ENCODE assay signal across 21 cellular contexts in the genomic region with DNA sequence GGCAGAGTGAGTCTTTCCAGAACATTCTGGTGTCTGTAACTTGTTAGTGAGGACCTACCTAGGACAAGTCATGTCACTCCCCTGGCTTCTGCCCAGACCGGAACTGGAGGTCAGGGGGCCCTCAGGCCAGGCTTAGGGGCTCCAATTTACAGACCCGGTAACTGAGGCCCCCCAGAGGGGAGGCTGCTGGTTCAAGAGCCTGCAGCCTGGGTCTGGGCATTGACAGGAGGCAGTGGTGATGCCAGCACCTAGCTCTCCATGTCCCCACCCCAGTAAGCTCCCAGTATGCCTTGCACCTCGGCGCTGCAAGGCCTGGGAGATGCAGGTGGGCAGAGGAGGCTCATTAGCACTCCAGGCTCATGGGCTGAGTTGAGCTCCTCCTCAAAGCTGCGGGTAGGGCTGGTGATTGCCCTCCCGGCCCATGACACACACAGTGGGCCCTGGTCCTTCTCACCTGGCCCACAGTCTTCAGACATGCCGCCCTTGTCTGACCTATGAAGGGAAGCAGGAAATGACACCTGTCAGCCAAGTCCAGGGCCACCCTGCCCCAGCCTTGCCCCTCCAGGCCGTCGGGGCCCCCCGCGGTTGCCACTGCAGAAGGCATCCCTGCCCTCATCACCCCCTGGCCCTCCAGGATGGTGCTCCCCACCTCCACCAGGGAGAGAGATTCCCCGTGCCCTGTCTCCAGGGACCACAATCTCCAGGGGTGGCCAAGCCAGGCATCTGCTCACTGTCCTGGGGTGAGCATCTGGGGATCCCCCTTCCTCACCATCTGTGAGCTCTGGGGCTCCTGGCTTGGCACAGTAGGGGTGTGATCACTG.
"Had no signal": no experiment of that assay in that cellular context is flagged by ENCODE, and none has a peak within 500 bp of the region (broad histone marks: within the 10 kb centered on the region; RNA-seq: fewer than 3 reads in every experiment).

No MANE protein-coding gene starts in this region.

- H3K27me3 ChIP-seq: breast epithelium, dorsolateral prefrontal cortex, left lung, right atrium auricular region, stomach, thyroid gland had no signal

- H3K36me3 ChIP-seq: breast epithelium, left lung, right atrium auricular region, stomach, thyroid gland had no signal

- H3K27ac ChIP-seq: breast epithelium, dorsolateral prefrontal cortex, left lung, parathyroid adenoma, right atrium auricular region, stomach, thyroid gland, VCaP had no signal

- DNase-seq: activated CD4-positive, alpha-beta memory T cell treated with anti-CD3 and anti-CD28 coated beads, Interleukin-2, amount 10 ng/mL, durations not matched to agents 7 days and 5 days; activated CD4-positive, alpha-beta T cell treated with anti-CD3 and anti-CD28 coated beads, Interleukin-2, amount 10 ng/mL, durations not matched to agents 24 days and 14 days; activated naive CD8-positive, alpha-beta T cell treated with anti-CD3 and anti-CD28 coated beads, Interleukin-2, amount 50 U/mL, for 24 hours; activated T-cell treated with anti-CD3 and anti-CD28 coated beads, Interleukin-2, amount 50 U/mL, for 24 hours; amygdala; effector memory CD4-positive, alpha-beta T cell; kidney glomerular epithelial cell; left lung; nephron progenitor cell; stimulated activated CD4-positive, alpha-beta T cell treated with anti-CD3 and anti-CD28 coated beads, Interleukin-4, amount 100 ng/mL, for 1 hour; stomach; T-helper 9 cell; thyroid gland had no signal

- H3K4me3 ChIP-seq: breast epithelium, dorsolateral prefrontal cortex, left lung, right atrium auricular region, stomach, thyroid gland had no signal

- H3K9ac ChIP-seq: parathyroid adenoma had no signal

- H2AFZ ChIP-seq: parathyroid adenoma had no signal

- H3K9me3 ChIP-seq: breast epithelium, right atrium auricular region, thyroid gland had no signal

- H3K4me1 ChIP-seq: breast epithelium, left lung, parathyroid adenoma, right atrium auricular region, stomach, thyroid gland had no signal

- H3K79me2 ChIP-seq: parathyroid adenoma had no signal

- ATAC-seq: activated naive CD8-positive, alpha-beta T cell treated with anti-CD3 and anti-CD28 coated beads, Interleukin-2, amount 50 U/mL, for 24 hours; left lung had no signal

- FAIRE-seq: colon, frontal cortex, TTC549 had no signal
